ENCODE assay signal across 26 cellular contexts in genomic region chr4:69518543-69519198, GRCh38. TPM values are rescaled to one million over a fixed set of nuclear protein-coding genes. Genes with fewer than 3 reads are reported as not detected.
"Had no signal": no experiment of that assay in that cellular context is flagged by ENCODE, and none has a peak within 500 bp of the region (broad histone marks: within the 10 kb centered on the region; RNA-seq: fewer than 3 reads in every experiment).

No MANE protein-coding gene starts in this region.

- H3K4me1 ChIP-seq: adrenal gland, SJSA1 had no signal

- H3K27me3 Mint-ChIP-seq: activated CD8-positive, alpha-beta T cell treated with anti-CD3 and anti-CD28 coated beads for 36 hours; activated naive CD8-positive, alpha-beta T cell treated with anti-CD3 and anti-CD28 coated beads, Interleukin-2, amount 10 ng/mL, durations not matched to agents 7 days and 5 days had no signal

- ATAC-seq: activated CD4-positive, CD25-positive, alpha-beta regulatory T cell treated with anti-CD3 and anti-CD28 coated beads, Interleukin-2, amount 50 U/mL, for 24 hours; activated CD8-positive, alpha-beta T cell treated with anti-CD3 and anti-CD28 coated beads for 36 hours; activated T-cell treated with anti-CD3 and anti-CD28 coated beads, Interleukin-2, amount 50 U/mL, for 72 hours; K562; Panc1 had no signal

- H3K9me3 Mint-ChIP-seq: activated CD8-positive, alpha-beta T cell treated with anti-CD3 and anti-CD28 coated beads for 36 hours; activated naive CD8-positive, alpha-beta T cell treated with anti-CD3 and anti-CD28 coated beads, Interleukin-2, amount 10 ng/mL, durations not matched to agents 7 days and 5 days; activated T-cell treated with anti-CD3 and anti-CD28 coated beads, Interleukin-2, amount 50 U/mL, for 72 hours; activated T-helper 2 cell treated with anti-CD3 and anti-CD28 coated beads, Interferon-gamma antibody, Interleukin-2, Interleukin-4, amounts not matched to agents 10 μg/mL and 5 μg/mL and 100 μg/mL, durations not matched to agents 14 hours and 24 hours and 36 hours; T-helper 1 cell treated with Interleukin-12 subunit alpha and Interleukin-12 subunit beta and Interleukin-4 antibody, amounts not matched to agents 30 μg/mL and 1 μg/mL, for 36 hours had no signal

- H3K4me3 ChIP-seq: adrenal gland, K562, SJSA1 had no signal

- H3K4me3 Mint-ChIP-seq: activated CD8-positive, alpha-beta T cell treated with anti-CD3 and anti-CD28 coated beads for 36 hours; activated naive CD8-positive, alpha-beta T cell treated with anti-CD3 and anti-CD28 coated beads, Interleukin-2, amount 10 ng/mL, durations not matched to agents 7 days and 5 days; activated T-cell treated with anti-CD3 and anti-CD28 coated beads, Interleukin-2, amount 50 U/mL, for 72 hours; T-helper 1 cell treated with Interleukin-12 subunit alpha and Interleukin-12 subunit beta and Interleukin-4 antibody, amounts not matched to agents 30 μg/mL and 1 μg/mL, for 36 hours had no signal

- H3K27ac ChIP-seq: adrenal gland, RWPE1, SJSA1 had no signal

- FAIRE-seq: bronchial epithelial cell, K562 had no signal

- H3K36me3 ChIP-seq: adrenal gland, SJSA1 had no signal

- H3K36me3 Mint-ChIP-seq: activated naive CD8-positive, alpha-beta T cell treated with anti-CD3 and anti-CD28 coated beads, Interleukin-2, amount 10 ng/mL, durations not matched to agents 7 days and 5 days had no signal

- H3K4me1 Mint-ChIP-seq: activated naive CD8-positive, alpha-beta T cell treated with anti-CD3 and anti-CD28 coated beads, Interleukin-2, amount 10 ng/mL, durations not matched to agents 7 days and 5 days had no signal

- H3K27me3 ChIP-seq: adrenal gland, SJSA1 had no signal

- H3K9me3 ChIP-seq: adrenal gland, SJSA1 had no signal

- DNase-seq: activated CD4-positive, alpha-beta T cell treated with anti-CD3 and anti-CD28 coated beads for 4 hours; activated CD8-positive, alpha-beta memory T cell treated with anti-CD3 and anti-CD28 coated beads, Interleukin-2, amount 50 U/mL, for 4 hours; activated CD8-positive, alpha-beta T cell treated with anti-CD3 and anti-CD28 coated beads for 36 hours; activated gamma-delta T cell treated with Interleukin-2 at 50 U/mL for 16 hours; activated naive CD4-positive, alpha-beta T cell treated with anti-CD3 and anti-CD28 coated beads, Interleukin-2, amount 50 U/mL, for 16 hours; activated naive CD8-positive, alpha-beta T cell treated with anti-CD3 and anti-CD28 coated beads, Interleukin-2, amount 10 ng/mL, durations not matched to agents 7 days and 5 days; activated T-cell treated with anti-CD3 and anti-CD28 coated beads, Interleukin-2, amount 50 U/mL, for 72 hours; adrenal gland; aorta; Karpas-422; NCI-H1105 treated with DMSO at 0.1 percent for 48 hours; NCI-H1436 treated with DMSO at 0.1 percent for 48 hours; NCI-H187; NCI-H2081; NCI-H510A treated with DMSO at 0.1 percent for 48 hours; NCI-H69; NK-92 treated with Interleukin-12 subunit alpha and Interleukin-12 subunit beta, amount 100 ng/mL, for 24 hours; Right ventricle myocardium superior had no signal

- H3K27ac Mint-ChIP-seq: activated CD8-positive, alpha-beta T cell treated with anti-CD3 and anti-CD28 coated beads for 36 hours; activated naive CD8-positive, alpha-beta T cell treated with anti-CD3 and anti-CD28 coated beads, Interleukin-2, amount 10 ng/mL, durations not matched to agents 7 days and 5 days; activated T-cell treated with anti-CD3 and anti-CD28 coated beads, Interleukin-2, amount 50 U/mL, for 72 hours; activated T-helper 2 cell treated with anti-CD3 and anti-CD28 coated beads, Interferon-gamma antibody, Interleukin-2, Interleukin-4, amounts not matched to agents 10 μg/mL and 5 μg/mL and 100 μg/mL, durations not matched to agents 14 hours and 24 hours and 36 hours; T-helper 1 cell treated with Interleukin-12 subunit alpha and Interleukin-12 subunit beta and Interleukin-4 antibody, amounts not matched to agents 30 μg/mL and 1 μg/mL, for 36 hours had no signal

RNA-seq across cellular contexts. Expression of gene UGT2B4, which starts 23.0 kb away (rescaled TPM):
- total RNA-seq: activated CD8-positive, alpha-beta T cell treated with anti-CD3 and anti-CD28 coated beads for 36 hours; activated naive CD8-positive, alpha-beta T cell treated with anti-CD3 and anti-CD28 coated beads, Interleukin-2, amount 10 ng/mL, durations not matched to agents 7 days and 5 days; activated T-cell treated with anti-CD3 and anti-CD28 coated beads, Interleukin-2, amount 50 U/mL, for 72 hours; activated T-helper 2 cell treated with anti-CD3 and anti-CD28 coated beads, Interferon-gamma antibody, Interleukin-2, Interleukin-4, amounts not matched to agents 10 μg/mL and 5 μg/mL and 100 μg/mL, durations not matched to agents 14 hours and 24 hours and 36 hours; aorta; bronchial epithelial cell had no signal
- polyA plus RNA-seq: aorta, K562 had no signal
